ENCODE assay signal across 1 cellular context in the genomic region with DNA sequence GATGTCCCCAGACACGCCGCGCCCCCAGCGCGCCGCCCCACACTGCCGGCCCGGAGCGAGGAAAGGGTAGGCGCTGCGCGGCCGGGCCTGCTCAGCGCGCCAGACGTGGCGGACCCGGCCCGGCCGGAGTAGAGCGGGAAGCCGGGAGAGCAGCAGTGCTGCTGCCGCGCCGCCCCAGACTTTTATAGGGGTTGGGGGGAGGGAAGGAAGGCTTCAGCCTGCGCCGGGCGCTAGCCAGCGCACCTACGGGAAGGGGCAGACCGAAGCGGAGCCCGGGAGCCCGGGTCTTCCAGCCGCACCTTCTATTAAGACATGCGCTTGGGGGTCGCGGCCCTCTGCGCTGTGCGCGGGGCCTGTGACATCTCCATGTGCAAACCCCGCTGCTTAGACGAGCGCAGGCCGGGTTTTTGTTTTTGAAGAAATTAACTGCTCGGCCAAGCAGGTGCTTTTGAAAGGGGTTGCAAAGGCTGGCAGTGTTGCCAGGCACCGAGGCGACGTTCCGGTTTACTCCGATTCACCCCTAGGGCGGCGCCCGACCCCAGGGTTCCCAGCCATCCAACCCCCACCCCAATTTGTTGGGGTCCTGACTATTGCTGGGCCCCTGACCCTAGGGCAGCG.
A peak's percentile ranks its signal among the peaks of the same experiment; 100 is the strongest.
TF ChIP-seq lines count a peak whose summit lies in the region.

No MANE protein-coding gene starts in this region.

TF ChIP-seq in WTC11, 78 proteins besides CTCF, POLR2A, EP300 and RAD21 (continued from another document):
- TF ChIP-seq, protein P1, sequence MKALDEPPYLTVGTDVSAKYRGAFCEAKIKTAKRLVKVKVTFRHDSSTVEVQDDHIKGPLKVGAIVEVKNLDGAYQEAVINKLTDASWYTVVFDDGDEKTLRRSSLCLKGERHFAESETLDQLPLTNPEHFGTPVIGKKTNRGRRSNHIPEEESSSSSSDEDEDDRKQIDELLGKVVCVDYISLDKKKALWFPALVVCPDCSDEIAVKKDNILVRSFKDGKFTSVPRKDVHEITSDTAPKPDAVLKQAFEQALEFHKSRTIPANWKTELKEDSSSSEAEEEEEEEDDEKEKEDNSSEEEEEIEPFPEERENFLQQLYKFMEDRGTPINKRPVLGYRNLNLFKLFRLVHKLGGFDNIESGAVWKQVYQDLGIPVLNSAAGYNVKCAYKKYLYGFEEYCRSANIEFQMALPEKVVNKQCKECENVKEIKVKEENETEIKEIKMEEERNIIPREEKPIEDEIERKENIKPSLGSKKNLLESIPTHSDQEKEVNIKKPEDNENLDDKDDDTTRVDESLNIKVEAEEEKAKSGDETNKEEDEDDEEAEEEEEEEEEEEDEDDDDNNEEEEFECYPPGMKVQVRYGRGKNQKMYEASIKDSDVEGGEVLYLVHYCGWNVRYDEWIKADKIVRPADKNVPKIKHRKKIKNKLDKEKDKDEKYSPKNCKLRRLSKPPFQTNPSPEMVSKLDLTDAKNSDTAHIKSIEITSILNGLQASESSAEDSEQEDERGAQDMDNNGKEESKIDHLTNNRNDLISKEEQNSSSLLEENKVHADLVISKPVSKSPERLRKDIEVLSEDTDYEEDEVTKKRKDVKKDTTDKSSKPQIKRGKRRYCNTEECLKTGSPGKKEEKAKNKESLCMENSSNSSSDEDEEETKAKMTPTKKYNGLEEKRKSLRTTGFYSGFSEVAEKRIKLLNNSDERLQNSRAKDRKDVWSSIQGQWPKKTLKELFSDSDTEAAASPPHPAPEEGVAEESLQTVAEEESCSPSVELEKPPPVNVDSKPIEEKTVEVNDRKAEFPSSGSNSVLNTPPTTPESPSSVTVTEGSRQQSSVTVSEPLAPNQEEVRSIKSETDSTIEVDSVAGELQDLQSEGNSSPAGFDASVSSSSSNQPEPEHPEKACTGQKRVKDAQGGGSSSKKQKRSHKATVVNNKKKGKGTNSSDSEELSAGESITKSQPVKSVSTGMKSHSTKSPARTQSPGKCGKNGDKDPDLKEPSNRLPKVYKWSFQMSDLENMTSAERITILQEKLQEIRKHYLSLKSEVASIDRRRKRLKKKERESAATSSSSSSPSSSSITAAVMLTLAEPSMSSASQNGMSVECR (CRISPR knock-in tag; IDR thresholded peaks at IDR 0.05; ENCODE audit: borderline replicate concordance), result peak; percentile 65; the same call in 1 of the 2 replicates
- TF ChIP-seq, protein P2, sequence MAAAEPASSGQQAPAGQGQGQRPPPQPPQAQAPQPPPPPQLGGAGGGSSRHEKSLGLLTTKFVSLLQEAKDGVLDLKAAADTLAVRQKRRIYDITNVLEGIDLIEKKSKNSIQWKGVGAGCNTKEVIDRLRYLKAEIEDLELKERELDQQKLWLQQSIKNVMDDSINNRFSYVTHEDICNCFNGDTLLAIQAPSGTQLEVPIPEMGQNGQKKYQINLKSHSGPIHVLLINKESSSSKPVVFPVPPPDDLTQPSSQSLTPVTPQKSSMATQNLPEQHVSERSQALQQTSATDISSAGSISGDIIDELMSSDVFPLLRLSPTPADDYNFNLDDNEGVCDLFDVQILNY (CRISPR knock-in tag; IDR thresholded peaks at IDR 0.05), result peak; percentile 51; the same call in 1 of the 2 replicates
- TF ChIP-seq, protein P3, sequence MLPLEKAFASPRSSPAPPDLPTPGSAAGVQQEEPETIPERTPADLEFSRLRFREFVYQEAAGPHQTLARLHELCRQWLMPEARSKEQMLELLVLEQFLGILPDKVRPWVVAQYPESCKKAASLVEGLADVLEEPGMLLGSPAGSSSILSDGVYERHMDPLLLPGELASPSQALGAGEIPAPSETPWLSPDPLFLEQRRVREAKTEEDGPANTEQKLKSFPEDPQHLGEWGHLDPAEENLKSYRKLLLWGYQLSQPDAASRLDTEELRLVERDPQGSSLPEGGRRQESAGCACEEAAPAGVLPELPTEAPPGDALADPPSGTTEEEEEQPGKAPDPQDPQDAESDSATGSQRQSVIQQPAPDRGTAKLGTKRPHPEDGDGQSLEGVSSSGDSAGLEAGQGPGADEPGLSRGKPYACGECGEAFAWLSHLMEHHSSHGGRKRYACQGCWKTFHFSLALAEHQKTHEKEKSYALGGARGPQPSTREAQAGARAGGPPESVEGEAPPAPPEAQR (CRISPR knock-in tag; IDR thresholded peaks at IDR 0.05), result no peak
